In the genomic region with DNA sequence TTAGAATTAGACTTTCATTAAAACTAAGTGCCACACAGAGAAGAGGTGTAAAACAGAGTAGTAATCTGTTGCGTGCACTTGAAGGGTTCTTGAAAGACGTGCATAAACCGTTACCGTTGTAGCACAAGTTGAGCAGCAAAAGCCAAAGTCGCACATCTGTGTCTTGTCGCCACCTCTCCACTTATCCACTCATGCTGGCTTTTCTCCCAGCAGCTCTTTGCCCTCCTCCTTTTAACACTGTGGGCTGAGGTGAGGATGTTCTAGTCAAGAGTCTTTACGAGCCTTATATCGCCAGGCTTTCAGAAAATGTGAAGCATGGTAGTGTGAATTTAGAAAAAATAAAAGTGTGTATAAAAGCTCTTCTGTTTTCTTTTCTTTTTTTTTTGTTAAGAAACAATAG, we compare ENCODE assay signal across 1 cellular context.
TF ChIP-seq lines count a peak whose summit lies in the region.

No MANE protein-coding gene starts in this region.

TF ChIP-seq in HepG2, 621 proteins besides CTCF, POLR2A, EP300 and RAD21:
- TF ChIP-seq, protein P1, sequence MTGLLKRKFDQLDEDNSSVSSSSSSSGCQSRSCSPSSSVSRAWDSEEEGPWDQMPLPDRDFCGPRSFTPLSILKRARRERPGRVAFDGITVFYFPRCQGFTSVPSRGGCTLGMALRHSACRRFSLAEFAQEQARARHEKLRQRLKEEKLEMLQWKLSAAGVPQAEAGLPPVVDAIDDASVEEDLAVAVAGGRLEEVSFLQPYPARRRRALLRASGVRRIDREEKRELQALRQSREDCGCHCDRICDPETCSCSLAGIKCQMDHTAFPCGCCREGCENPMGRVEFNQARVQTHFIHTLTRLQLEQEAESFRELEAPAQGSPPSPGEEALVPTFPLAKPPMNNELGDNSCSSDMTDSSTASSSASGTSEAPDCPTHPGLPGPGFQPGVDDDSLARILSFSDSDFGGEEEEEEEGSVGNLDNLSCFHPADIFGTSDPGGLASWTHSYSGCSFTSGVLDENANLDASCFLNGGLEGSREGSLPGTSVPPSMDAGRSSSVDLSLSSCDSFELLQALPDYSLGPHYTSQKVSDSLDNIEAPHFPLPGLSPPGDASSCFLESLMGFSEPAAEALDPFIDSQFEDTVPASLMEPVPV (CRISPR knock-in tag; IDR thresholded peaks at IDR 0.05): no peak
- TF ChIP-seq, protein P2, sequence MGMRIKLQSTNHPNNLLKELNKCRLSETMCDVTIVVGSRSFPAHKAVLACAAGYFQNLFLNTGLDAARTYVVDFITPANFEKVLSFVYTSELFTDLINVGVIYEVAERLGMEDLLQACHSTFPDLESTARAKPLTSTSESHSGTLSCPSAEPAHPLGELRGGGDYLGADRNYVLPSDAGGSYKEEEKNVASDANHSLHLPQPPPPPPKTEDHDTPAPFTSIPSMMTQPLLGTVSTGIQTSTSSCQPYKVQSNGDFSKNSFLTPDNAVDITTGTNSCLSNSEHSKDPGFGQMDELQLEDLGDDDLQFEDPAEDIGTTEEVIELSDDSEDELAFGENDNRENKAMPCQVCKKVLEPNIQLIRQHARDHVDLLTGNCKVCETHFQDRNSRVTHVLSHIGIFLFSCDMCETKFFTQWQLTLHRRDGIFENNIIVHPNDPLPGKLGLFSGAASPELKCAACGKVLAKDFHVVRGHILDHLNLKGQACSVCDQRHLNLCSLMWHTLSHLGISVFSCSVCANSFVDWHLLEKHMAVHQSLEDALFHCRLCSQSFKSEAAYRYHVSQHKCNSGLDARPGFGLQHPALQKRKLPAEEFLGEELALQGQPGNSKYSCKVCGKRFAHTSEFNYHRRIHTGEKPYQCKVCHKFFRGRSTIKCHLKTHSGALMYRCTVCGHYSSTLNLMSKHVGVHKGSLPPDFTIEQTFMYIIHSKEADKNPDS (CRISPR knock-in tag; IDR thresholded peaks at IDR 0.05): no peak
- TF ChIP-seq HES4 (CRISPR knock-in tag; IDR thresholded peaks at IDR 0.05; ENCODE audit: borderline replicate concordance) (no peak), EZH2 (conservative IDR thresholded peaks at IDR 0.05; ENCODE audit: low read depth, low read length) (no peak), CBX2 (IDR thresholded peaks at IDR 0.05; ENCODE audit: low read depth, low read length) (no peak), CBX2 (CRISPR knock-in tag; IDR thresholded peaks at IDR 0.05; ENCODE audit: low read depth) (no peak), FOSL2 (CRISPR knock-in tag; IDR thresholded peaks at IDR 0.05) (no peak), FOXJ3 (CRISPR knock-in tag; IDR thresholded peaks at IDR 0.05; ENCODE audit: borderline replicate concordance) (no peak), NCOA1 (CRISPR knock-in tag; IDR thresholded peaks at IDR 0.05) (no peak), ONECUT2 (CRISPR knock-in tag; IDR thresholded peaks at IDR 0.05) (no peak), HNF4G (IDR thresholded peaks at IDR 0.05; ENCODE audit: borderline replicate concordance, low read depth, low read length) (no peak), HNF4G (CRISPR knock-in tag; IDR thresholded peaks at IDR 0.05; ENCODE audit: borderline replicate concordance, low read depth) (no peak), ZBTB21 (CRISPR knock-in tag; IDR thresholded peaks at IDR 0.05) (no peak), ZNF562 (CRISPR knock-in tag; IDR thresholded peaks at IDR 0.05; ENCODE audit: borderline replicate concordance) (no peak), ZNF839 (CRISPR knock-in tag; IDR thresholded peaks at IDR 0.05; ENCODE audit: borderline replicate concordance) (no peak), NFKB2 (CRISPR knock-in tag; IDR thresholded peaks at IDR 0.05; ENCODE audit: borderline replicate concordance) (no peak), NONO (IDR thresholded peaks at IDR 0.05) (no peak), NONO (CRISPR knock-in tag; conservative IDR thresholded peaks at IDR 0.05) (no peak), HMG20B (CRISPR knock-in tag; conservative IDR thresholded peaks at IDR 0.05) (no peak), THYN1 (CRISPR knock-in tag; IDR thresholded peaks at IDR 0.05; ENCODE audit: borderline replicate concordance, low read depth) (no peak)
- TF ChIP-seq, protein P3, sequence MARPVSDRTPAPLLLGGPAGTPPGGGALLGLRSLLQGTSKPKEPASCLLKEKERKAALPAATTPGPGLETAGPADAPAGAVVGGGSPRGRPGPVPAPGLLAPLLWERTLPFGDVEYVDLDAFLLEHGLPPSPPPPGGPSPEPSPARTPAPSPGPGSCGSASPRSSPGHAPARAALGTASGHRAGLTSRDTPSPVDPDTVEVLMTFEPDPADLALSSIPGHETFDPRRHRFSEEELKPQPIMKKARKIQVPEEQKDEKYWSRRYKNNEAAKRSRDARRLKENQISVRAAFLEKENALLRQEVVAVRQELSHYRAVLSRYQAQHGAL (CRISPR knock-in tag; IDR thresholded peaks at IDR 0.05; ENCODE audit: not compliant biosample characterization): no peak
- TF ChIP-seq, protein P4, sequence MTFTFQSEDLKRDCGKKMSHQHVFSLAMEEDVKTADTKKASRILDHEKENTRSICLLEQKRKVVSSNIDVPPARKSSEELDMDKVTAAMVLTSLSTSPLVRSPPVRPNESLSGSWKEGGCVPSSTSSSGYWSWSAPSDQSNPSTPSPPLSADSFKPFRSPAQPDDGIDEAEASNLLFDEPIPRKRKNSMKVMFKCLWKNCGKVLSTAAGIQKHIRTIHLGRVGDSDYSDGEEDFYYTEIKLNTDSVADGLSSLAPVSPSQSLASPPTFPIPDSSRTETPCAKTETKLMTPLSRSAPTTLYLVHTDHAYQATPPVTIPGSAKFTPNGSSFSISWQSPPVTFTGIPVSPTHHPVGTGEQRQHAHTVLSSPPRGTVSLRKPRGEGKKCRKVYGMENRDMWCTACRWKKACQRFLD (CRISPR knock-in tag; IDR thresholded peaks at IDR 0.05; ENCODE audit: borderline replicate concordance): no peak
- TF ChIP-seq, protein P5, sequence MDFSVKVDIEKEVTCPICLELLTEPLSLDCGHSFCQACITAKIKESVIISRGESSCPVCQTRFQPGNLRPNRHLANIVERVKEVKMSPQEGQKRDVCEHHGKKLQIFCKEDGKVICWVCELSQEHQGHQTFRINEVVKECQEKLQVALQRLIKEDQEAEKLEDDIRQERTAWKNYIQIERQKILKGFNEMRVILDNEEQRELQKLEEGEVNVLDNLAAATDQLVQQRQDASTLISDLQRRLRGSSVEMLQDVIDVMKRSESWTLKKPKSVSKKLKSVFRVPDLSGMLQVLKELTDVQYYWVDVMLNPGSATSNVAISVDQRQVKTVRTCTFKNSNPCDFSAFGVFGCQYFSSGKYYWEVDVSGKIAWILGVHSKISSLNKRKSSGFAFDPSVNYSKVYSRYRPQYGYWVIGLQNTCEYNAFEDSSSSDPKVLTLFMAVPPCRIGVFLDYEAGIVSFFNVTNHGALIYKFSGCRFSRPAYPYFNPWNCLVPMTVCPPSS (IDR thresholded peaks at IDR 0.05): no peak
